Comparison of ENCODE assay signal across 10 cellular contexts in the genomic region with DNA sequence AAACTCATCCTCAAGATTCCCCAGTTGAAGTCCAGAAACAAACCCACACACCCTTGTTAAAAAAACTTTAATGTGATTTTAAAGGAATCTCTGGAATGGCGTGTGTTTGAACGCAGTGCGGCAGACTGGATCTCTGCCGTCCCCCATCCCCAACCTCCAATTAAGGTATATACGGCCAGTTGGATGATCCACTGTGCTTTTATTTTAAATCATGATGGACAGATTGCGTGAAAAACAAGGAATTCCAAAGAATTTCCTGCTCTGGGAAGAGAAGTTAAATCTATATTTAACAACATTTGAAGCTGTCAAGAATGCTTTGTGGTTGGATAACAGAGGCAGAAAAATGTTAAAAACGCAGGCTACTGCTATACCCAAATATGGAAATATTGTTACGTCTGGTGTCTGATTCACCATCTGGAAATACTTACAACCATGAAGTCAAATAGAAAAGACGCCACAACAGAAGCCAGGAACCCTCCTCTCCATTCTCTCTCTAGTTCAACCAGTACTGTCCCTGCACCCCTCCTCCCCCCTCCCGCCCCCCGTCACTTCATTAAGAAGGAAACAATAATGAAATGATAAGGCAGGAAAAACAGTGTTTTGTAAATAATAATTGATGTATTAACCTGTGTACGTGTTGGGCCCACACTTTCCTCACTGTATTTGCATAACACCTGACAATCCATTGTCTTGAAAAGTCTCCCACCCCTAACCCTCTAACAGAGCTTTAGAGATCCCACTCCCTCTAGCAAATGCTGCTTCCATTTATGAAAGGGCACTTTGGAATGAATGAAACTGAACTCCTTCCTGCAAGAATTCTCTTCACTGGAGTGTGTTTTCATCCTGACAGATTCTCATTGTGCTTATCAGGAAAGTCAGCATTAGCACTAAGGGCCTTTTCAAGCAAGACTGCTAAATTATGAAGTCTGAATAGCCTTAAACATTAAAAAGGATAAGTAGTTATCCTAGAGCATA. TPM values are rescaled to one million over a fixed set of nuclear protein-coding genes. Genes with fewer than 3 reads are reported as not detected.
DNase-seq lines count a peak whose midpoint lies in the region; ATAC-seq and TF ChIP-seq lines count a peak whose summit lies in the region.
"Had no signal": no experiment of that assay in that cellular context is flagged by ENCODE, and none has a peak within 500 bp of the region (broad histone marks: within the 10 kb centered on the region; RNA-seq: fewer than 3 reads in every experiment).

No MANE protein-coding gene starts in this region.

- peak overlapping the region; percentile 100 for H2AK9ac ChIP-seq in IMR-90 (replicated peaks; ENCODE audit: low read depth, low read length, poor library complexity)

- peak overlapping the region; percentile 87 for H3K4me3 ChIP-seq in ACC112 (ENCODE audit: low read depth, low read length)
- peak overlapping the region; percentile 87 for H3K4me3 ChIP-seq in IMR-90 (ENCODE audit: insufficient read depth, low read depth, low read length)
- peak overlapping the region in 1 of 2 donors; percentile 76 for H3K4me3 ChIP-seq in duodenal mucosa (ENCODE audit: low read depth in 1 of 2, low read length in 2 of 2)
- peak overlapping the region; percentile 76 to 92 for H3K4me3 ChIP-seq in muscle layer of colon (ENCODE audit: low read depth in 1 of 2, low read length in 2 of 2)

- POLR2A ChIA-PET in IMR-90 (lab: Charles Lee; ENCODE audit: unreplicated experiment): interaction anchor here (0.6 to 1.4 kb wide), 7 partner anchors 8 to 305 kb away, joined by 3 to 4 read pairs (median 3); no protein-coding TSS in a partner anchor

- H3K27ac ChIP-seq in ACC112 (ENCODE audit: low read depth, low read length): peak overlapping the region; percentile 97
- peak overlapping the region; percentile 96 for H3K27ac ChIP-seq in IMR-90 (ENCODE audit: insufficient read depth, low read length)
- H3K27ac ChIP-seq in duodenal mucosa (ENCODE audit: low read depth, low read length): peak overlapping the region; percentile 93
- H3K27ac ChIP-seq in muscle layer of colon (ENCODE audit: low read depth, low read length): peak overlapping the region; percentile 96

- peak overlapping the region; percentile 99 for H3K18ac ChIP-seq in IMR-90 (ENCODE audit: low read depth, low read length)

- peak; percentile 2 for ATAC-seq in IMR-90 (ENCODE audit: low read depth)
- ATAC-seq: pancreas had no signal

- H3K4ac ChIP-seq in IMR-90 (ENCODE audit: low read depth, low read length): peak overlapping the region; percentile 100

- peak overlapping the region; percentile 99 for H3K23ac ChIP-seq in IMR-90 (ENCODE audit: low read depth, low read length)

- H3K9me1 ChIP-seq in IMR-90 (ENCODE audit: insufficient read depth, low read length): peaks cover 14% of the 10 kb centered on the region

- H3K4me1 ChIP-seq in ACC112 (ENCODE audit: control insufficient read depth, insufficient read depth, low read length, unreplicated experiment): peaks cover 26% of the 10 kb centered on the region
- H3K4me1 ChIP-seq in IMR-90 (ENCODE audit: control insufficient read depth, insufficient read depth, low read length): peaks cover 6% of the 10 kb centered on the region
- peaks cover 17 to 19% of the 10 kb centered on the region in 2 donors for H3K4me1 ChIP-seq in duodenal mucosa (ENCODE audit: control insufficient read depth in 1 of 2, insufficient read depth in 2 of 2, low read length in 2 of 2)
- H3K4me1 ChIP-seq in muscle layer of colon (ENCODE audit: insufficient read depth, low read length): peaks cover 34% of the 10 kb centered on the region

- H4K5ac ChIP-seq in IMR-90 (ENCODE audit: low read depth, low read length): peak overlapping the region; percentile 79

- H3K36me3 ChIP-seq in ACC112 (ENCODE audit: insufficient read depth, low read length) (peaks cover 28% of the 10 kb centered on the region), IMR-90 (ENCODE audit: control insufficient read depth, insufficient read depth, low read length) (peaks cover 26% of the 10 kb centered on the region), duodenal mucosa (ENCODE audit: control insufficient read depth in 1 of 2, insufficient read depth in 2 of 2, low read length in 2 of 2) (peaks cover 0 to 3% of the 10 kb centered on the region in 2 donors), muscle layer of colon (ENCODE audit: insufficient read depth, low read length) (peaks cover 9% of the 10 kb centered on the region)

- H3K9ac ChIP-seq in IMR-90 (ENCODE audit: low read depth, low read length) (peak overlapping the region; percentile 100), duodenal mucosa (ENCODE audit: low read depth in 1 of 2, low read length in 2 of 2) (peak overlapping the region; percentile 48 to 63), muscle layer of colon (ENCODE audit: low read length) (peak overlapping the region; percentile 97)

- H3K79me2 ChIP-seq in ACC112 (ENCODE audit: control insufficient read depth, insufficient read depth, low read length, unreplicated experiment): peaks cover 80% of the 10 kb centered on the region

- peak; percentile 76 for TF ChIP-seq POLR2A in IMR-90 (IDR thresholded peaks at IDR 0.05; ENCODE audit: low read depth, low read length)

- no CpG with 5 or more reads among the region's 12 CpGs for WGBS in IMR-90 (ENCODE audit: extremely low coverage in 2 of 2, insufficient read length in 1 of 2), 2 experiments

- in situ Hi-C loops in IMR-90 (cut with MboI; ENCODE audit: low sequenced_read_pairs): loop anchor here (5.0 to 10.0 kb wide), 2 partner anchors 114 to 266 kb away; partner anchors contain the start of gene DDAH1

- H2BK5ac ChIP-seq in IMR-90 (ENCODE audit: low read depth, low read length, poor library complexity, severe bottlenecking): peak overlapping the region; percentile 92

- H4K91ac ChIP-seq in IMR-90 (ENCODE audit: insufficient read depth, low read depth, low read length): peak overlapping the region; percentile 97

- peak overlapping the region; percentile 92 for H3K4me2 ChIP-seq in IMR-90 (ENCODE audit: low read depth, low read length)

- H4K20me1 ChIP-seq in IMR-90 (ENCODE audit: insufficient read depth, low read length): peaks cover 37% of the 10 kb centered on the region

- no peaks in the 10 kb centered on the region for H3K9me3 ChIP-seq in IMR-90 (ENCODE audit: control insufficient read depth, insufficient read depth, low read length)
- H3K9me3 ChIP-seq in duodenal mucosa (ENCODE audit: control insufficient read depth in 1 of 2, low read length in 2 of 2): no peaks in the 10 kb centered on the region
- H3K9me3 ChIP-seq in muscle layer of colon (ENCODE audit: low read length): no peaks in the 10 kb centered on the region
- H3K9me3 ChIP-seq: pancreas had no signal

- H2BK20ac ChIP-seq in IMR-90 (ENCODE audit: low read depth, low read length): peak overlapping the region; percentile 95

- H2AFZ ChIP-seq in ACC112 (ENCODE audit: low read length, unreplicated experiment) (no peak overlapping the region), IMR-90 (replicated peaks; ENCODE audit: low read length, poor library complexity) (peak overlapping the region; percentile 87)

- TF ChIP-seq CTCF in IMR-90 (conservative IDR thresholded peaks at IDR 0.05; ENCODE audit: low read depth, low read length): no peak

- H4K8ac ChIP-seq in IMR-90 (ENCODE audit: low read depth in 2 of 2, low read length in 2 of 2): peak overlapping the region; percentile 99 to 100

- intact Hi-C loops in IMR-90 (cut with micrococcal nuclease): loop anchor here (5.0 to 10.0 kb wide), 2 partner anchors 174 to 246 kb away; no protein-coding TSS in a partner anchor

- H3K27me3 ChIP-seq in ACC112 (ENCODE audit: insufficient read depth, low read length): no peaks in the 10 kb centered on the region
- H3K27me3 ChIP-seq in IMR-90 (ENCODE audit: control insufficient read depth, insufficient read depth, low read length): no peaks in the 10 kb centered on the region
- peaks cover 35 to 38% of the 10 kb centered on the region in 2 donors for H3K27me3 ChIP-seq in duodenal mucosa (ENCODE audit: control insufficient read depth in 1 of 2, insufficient read depth in 2 of 2, low read length in 2 of 2)
- H3K27me3 ChIP-seq in muscle layer of colon (ENCODE audit: control insufficient read depth in 1 of 2, insufficient read depth in 2 of 2, low read length in 2 of 2): no peaks in the 10 kb centered on the region
- H3K27me3 ChIP-seq: pancreas had no signal

- no peak for TF ChIP-seq RAD21 in IMR-90 (IDR thresholded peaks at IDR 0.05; ENCODE audit: low read length)

- CTCF ChIA-PET in IMR-90 (lab: Yijun Ruan, JAX): interaction anchor here (0.6 kb wide), 1 partner anchor 41 kb away, joined by 3 read pairs; no protein-coding TSS in a partner anchor

- H3K14ac ChIP-seq in IMR-90 (replicated peaks; ENCODE audit: low read depth, low read length): peak overlapping the region; percentile 100

- H2BK120ac ChIP-seq in IMR-90 (ENCODE audit: low read depth, low read length): peak overlapping the region; percentile 97

- no TSS peak for BruUV-seq in IMR-90 (replicated peaks; lab: Mats Ljungman, UMichigan)

- DNase-seq in IMR-90 (peak; percentile 98), DMS79 (lab: John Stamatoyannopoulos, UW) (no peak), GM19238 (ENCODE audit: insufficient read length, low spot score) (no peak)
- DNase-seq in activated CD4-positive, alpha-beta T cell treated with anti-CD3 and anti-CD28 coated beads, Interleukin-2, amount 50 U/mL, for 4 hours: no peak
- DNase-seq in stimulated activated CD4-positive, alpha-beta T cell treated with anti-CD3 and anti-CD28 coated beads, Interleukin-2, amount 100 ng/mL, for 48 hours: no peak
- DNase-seq: activated B cell treated with CpG ODN at 0.5 μM for 24 hours had no signal

- H2BK15ac ChIP-seq in IMR-90 (ENCODE audit: low read depth, low read length): peak overlapping the region; percentile 97

- peak overlapping the region; percentile 100 for H3K56ac ChIP-seq in IMR-90 (ENCODE audit: extremely low read depth, insufficient read depth, low read length)

- dilution Hi-C loops in IMR-90 (cut with HindIII; ENCODE audit: low sequenced_read_pairs, unreplicated experiment): no loop called here

- peak overlapping the region; percentile 100 for H2AK5ac ChIP-seq in IMR-90 (ENCODE audit: low read depth, low read length)

- H3K79me1 ChIP-seq in IMR-90 (ENCODE audit: low read depth in 1 of 2, low read length in 2 of 2): peaks cover 3 to 49% of the 10 kb centered on the region in 2 experiments; a peak in 3 of 4 replicates

TF ChIP-seq in IMR-90, 13 proteins besides CTCF, POLR2A, EP300 and RAD21 (continues in another document):
- no peak for TF ChIP-seq MXI1 (IDR thresholded peaks at IDR 0.05; ENCODE audit: borderline replicate concordance, low read depth, low read length)
- no peak for TF ChIP-seq MAFK (IDR thresholded peaks at IDR 0.05; ENCODE audit: low read depth, low read length)

RNA-seq across cellular contexts. Expression of gene CCN1, which starts 2.0 kb away (rescaled TPM):
- total RNA-seq in IMR-90 (2012; rRNA removed): 76.9 and 90.3 TPM in 2 replicates
- 819 and 905 TPM in 2 replicates for polyA plus RNA-seq in IMR-90 (2012; rRNA removed)
- polyA plus RNA-seq in IMR-90 (2012; cell fraction: cytosol; rRNA removed): 700 and 814 TPM in 2 replicates
- polyA plus RNA-seq in IMR-90 (2012; cell fraction: nucleus; rRNA removed; ENCODE audit: low replicate concordance): 1,179 and 1,372 TPM in 2 replicates
- total RNA-seq: activated B cell treated with CpG ODN at 0.5 μM for 24 hours had no signal
